Comparison of ENCODE assay signal across 8 cellular contexts in genomic region chr22:17369553-17370035, GRCh38. TPM values are rescaled to one million over a fixed set of nuclear protein-coding genes. Genes with fewer than 3 reads are reported as not detected.
DNase-seq lines count a peak whose midpoint lies in the region; ATAC-seq and TF ChIP-seq lines count a peak whose summit lies in the region.

No MANE protein-coding gene starts in this region.

- H3K4me3 ChIP-seq in WERI-Rb-1 (ENCODE audit: low read depth, low read length) (peak overlapping the region; percentile 58), trophoblast cell (ENCODE audit: low read depth, low read length) (peak overlapping the region; percentile 89)

- peak overlapping the region; percentile 71 for H3K9ac ChIP-seq in trophoblast cell (ENCODE audit: low read length)

- H3K36me3 Mint-ChIP-seq in glutamatergic neuron (ENCODE audit: unreplicated experiment), result no peaks in the 10 kb centered on the region

- H3K27me3 Mint-ChIP-seq in glutamatergic neuron (ENCODE audit: unreplicated experiment), result peaks cover 28% of the 10 kb centered on the region

- no peak overlapping the region for H3K4ac ChIP-seq in trophoblast cell (ENCODE audit: low read depth, low read length)

- no peak overlapping the region for H2BK120ac ChIP-seq in trophoblast cell (ENCODE audit: insufficient read depth, low read length, poor library complexity)

- H2BK5ac ChIP-seq in trophoblast cell (ENCODE audit: low read depth, low read length, poor library complexity), result peak overlapping the region; percentile 69

- H3K9me3 ChIP-seq in WERI-Rb-1 (ENCODE audit: severe bottlenecking), result no peaks in the 10 kb centered on the region
- no peaks in the 10 kb centered on the region for H3K9me3 ChIP-seq in trophoblast cell (ENCODE audit: insufficient read depth, low read depth, low read length)

- H3K4me2 ChIP-seq in trophoblast cell (ENCODE audit: low read length), result peak overlapping the region; percentile 96

- WGBS in trophoblast cell (ENCODE audit: extremely low coverage, insufficient coverage, insufficient read length), result no CpG with 5 or more reads among the region's 77 CpGs

- no peak for TF ChIP-seq CTCF in WERI-Rb-1 (IDR thresholded peaks at IDR 0.05; ENCODE audit: low read depth, low read length)
- no peak for TF ChIP-seq CTCF in glutamatergic neuron (IDR thresholded peaks at IDR 0.05; ENCODE audit: partially characterized antibody, unreplicated experiment)

- peaks cover 17% of the 10 kb centered on the region for H3K9me3 Mint-ChIP-seq in glutamatergic neuron (ENCODE audit: unreplicated experiment)

- peak; percentile 36 for DNase-seq in activated CD4-positive, CD25-positive, alpha-beta regulatory T cell treated with anti-CD3 and anti-CD28 coated beads, Interleukin-2, amount 50 U/mL, for 72 hours
- DNase-seq in WERI-Rb-1 (peak; percentile 45), glutamatergic neuron (peak; percentile 72), trophoblast cell (peak in 1 of 2 donors; percentile 46), kidney glomerular epithelial cell (lab: John Stamatoyannopoulos, UW) (no peak), dedifferentiated amniotic fluid mesenchymal stem cell (ENCODE audit: extremely low spot score) (no peak)

- H3K36me3 ChIP-seq in WERI-Rb-1, result no peaks in the 10 kb centered on the region
- H3K36me3 ChIP-seq in trophoblast cell (ENCODE audit: control insufficient read depth in 1 of 2, insufficient read depth in 2 of 2, low read length in 2 of 2), result no peaks in the 10 kb centered on the region

- peak overlapping the region; percentile 53 for H3K14ac ChIP-seq in trophoblast cell (ENCODE audit: low read length)

- H4K8ac ChIP-seq in trophoblast cell (ENCODE audit: low read depth, low read length), result peak overlapping the region; percentile 82

- no peak overlapping the region for H4K12ac ChIP-seq in trophoblast cell (ENCODE audit: low read depth, low read length)

- peaks cover 8% of the 10 kb centered on the region for H3K79me1 ChIP-seq in trophoblast cell (ENCODE audit: low read length)

- peaks cover 8% of the 10 kb centered on the region for H3K79me2 ChIP-seq in trophoblast cell (ENCODE audit: control insufficient read depth, insufficient read depth, low read length, poor library complexity)

- no peak overlapping the region for H2AK5ac ChIP-seq in trophoblast cell (ENCODE audit: low read length)

- peak overlapping the region; percentile 43 for H4K91ac ChIP-seq in trophoblast cell (ENCODE audit: low read depth, low read length)

- H3K4me3 Mint-ChIP-seq in glutamatergic neuron (ENCODE audit: unreplicated experiment), result no peak overlapping the region

- no peak overlapping the region for H2BK12ac ChIP-seq in trophoblast cell (ENCODE audit: low read length)

- peaks cover 29% of the 10 kb centered on the region for H3K4me1 Mint-ChIP-seq in glutamatergic neuron (ENCODE audit: low read depth, unreplicated experiment)

- H3K23ac ChIP-seq in trophoblast cell (ENCODE audit: low read length), result no peak overlapping the region

- H3K18ac ChIP-seq in trophoblast cell (ENCODE audit: low read length), result peak overlapping the region; percentile 83

- H3K27ac ChIP-seq in WERI-Rb-1 (no peak overlapping the region), trophoblast cell (ENCODE audit: low read depth, low read length) (peak overlapping the region; percentile 69)

- H3K27ac Mint-ChIP-seq in glutamatergic neuron (ENCODE audit: unreplicated experiment), result no peak overlapping the region

- peak overlapping the region; percentile 90 for H2AFZ ChIP-seq in trophoblast cell (ENCODE audit: insufficient read depth, low read length, poor library complexity)

- no peak for ATAC-seq in activated CD4-positive, CD25-positive, alpha-beta regulatory T cell treated with anti-CD3 and anti-CD28 coated beads, Interleukin-2, amount 50 U/mL, for 24 hours
- no peak for ATAC-seq in GM21717 (IDR thresholded peaks at IDR 0.05; ENCODE audit: unreplicated experiment)

- H3K27me3 ChIP-seq in WERI-Rb-1 (ENCODE audit: insufficient read depth, low read depth, severe bottlenecking), result peaks cover 50% of the 10 kb centered on the region
- no peaks in the 10 kb centered on the region for H3K27me3 ChIP-seq in trophoblast cell (ENCODE audit: insufficient read depth, low read length)

- peaks cover 2 to 7% of the 10 kb centered on the region in 2 experiments for H3K4me1 ChIP-seq in trophoblast cell (ENCODE audit: control insufficient read depth in 1 of 2, insufficient read depth in 2 of 2, low read length in 2 of 2)

RNA-seq across cellular contexts. Expression of gene CECR2, which starts 0.3 kb away (rescaled TPM):
- total RNA-seq in glutamatergic neuron (ENCODE audit: unreplicated experiment), result 178 TPM
- polyA plus RNA-seq in trophoblast cell (2013), result 4.2 and 4.4 TPM in 2 replicates

Comparison
In these comparisons a context has a peak if more than half of its experiments do, and no peak if none do; other contexts are left out.
1. DNase-seq: peak in activated CD4-positive, CD25-positive, alpha-beta regulatory T cell treated with anti-CD3 and anti-CD28 coated beads, Interleukin-2, amount 50 U/mL, for 72 hours (single experiment), WERI-Rb-1 (single experiment) and glutamatergic neuron (single experiment); none in kidney glomerular epithelial cell (single experiment) and dedifferentiated amniotic fluid mesenchymal stem cell (single experiment).